Comparison of ENCODE assay signal across 32 cellular contexts in genomic region chr10:103207141-103207540, GRCh38. TPM values are rescaled to one million over a fixed set of nuclear protein-coding genes. Genes with fewer than 3 reads are reported as not detected.
"Had no signal": no experiment of that assay in that cellular context is flagged by ENCODE, and none has a peak within 500 bp of the region (broad histone marks: within the 10 kb centered on the region; RNA-seq: fewer than 3 reads in every experiment).

No MANE protein-coding gene starts in this region.

- H3K27ac ChIP-seq: ascending aorta, gastroesophageal sphincter, hepatocyte, left ventricle myocardium inferior, parathyroid adenoma, right atrium auricular region, suprapubic skin, tibial nerve had no signal

- H3K4me1 Mint-ChIP-seq: activated naive CD4-positive, alpha-beta T cell treated with anti-CD3 and anti-CD28 coated beads, Interleukin-2, amount 10 ng/mL, durations not matched to agents 7 days and 5 days; naive B cell had no signal

- H3K9me3 ChIP-seq: ascending aorta, right atrium auricular region, suprapubic skin had no signal

- H3K4me3 ChIP-seq: ascending aorta, gastroesophageal sphincter, hepatocyte, left ventricle myocardium inferior, lung, right atrium auricular region, smooth muscle cell, suprapubic skin, tibial nerve had no signal

- H3K9me3 Mint-ChIP-seq: activated naive CD8-positive, alpha-beta T cell treated with anti-CD3 and anti-CD28 coated beads, Interleukin-2, amount 10 ng/mL, durations not matched to agents 7 days and 5 days; activated T-cell treated with anti-CD3 and anti-CD28 coated beads, Interleukin-2, amount 50 U/mL, for 24 hours; neural crest cell had no signal

- H3K4me3 Mint-ChIP-seq: activated naive CD4-positive, alpha-beta T cell treated with anti-CD3 and anti-CD28 coated beads, Interleukin-2, amount 10 ng/mL, durations not matched to agents 7 days and 5 days; activated naive CD8-positive, alpha-beta T cell treated with anti-CD3 and anti-CD28 coated beads, Interleukin-2, amount 10 ng/mL, durations not matched to agents 7 days and 5 days; activated T-cell treated with anti-CD3 and anti-CD28 coated beads, Interleukin-2, amount 50 U/mL, for 24 hours; effector memory CD8-positive, alpha-beta T cell; naive B cell; neural crest cell had no signal

- H3K27me3 ChIP-seq: ascending aorta, gastroesophageal sphincter, hepatocyte, right atrium auricular region, suprapubic skin, tibial nerve had no signal

- H3K4me2 ChIP-seq: hepatocyte, smooth muscle cell had no signal

- H2AFZ ChIP-seq: hepatocyte, parathyroid adenoma had no signal

- DNase-seq: activated CD4-positive, alpha-beta T cell treated with anti-CD3 and anti-CD28 coated beads for 4 hours; activated CD4-positive, alpha-beta T cell treated with anti-CD3 and anti-CD28 coated beads, Interleukin-2, amount 50 U/mL, for 48 hours; activated CD8-positive, alpha-beta memory T cell treated with anti-CD3 and anti-CD28 coated beads, Interleukin-2, amount 50 U/mL, for 4 hours; activated gamma-delta T cell; activated naive CD4-positive, alpha-beta T cell treated with anti-CD3 and anti-CD28 coated beads, Interleukin-2, amount 10 ng/mL, durations not matched to agents 7 days and 5 days; activated naive CD8-positive, alpha-beta T cell treated with anti-CD3 and anti-CD28 coated beads, Interleukin-2, amount 10 ng/mL, durations not matched to agents 7 days and 5 days; activated T-cell treated with anti-CD3 and anti-CD28 coated beads, Interleukin-2, amount 50 U/mL, for 24 hours; cortex of kidney; effector memory CD8-positive, alpha-beta T cell; left ventricle myocardium inferior; naive B cell; occipital lobe; stimulated activated CD4-positive, alpha-beta T cell treated with anti-CD3 and anti-CD28 coated beads, Interleukin-15, amount 100 ng/mL, for 24 hours; stimulated activated CD4-positive, alpha-beta T cell treated with anti-CD3 and anti-CD28 coated beads, Interleukin-2, amount 100 ng/mL, for 24 hours; stimulated activated naive CD4-positive, alpha-beta T cell had no signal

- H3K36me3 ChIP-seq: ascending aorta, gastroesophageal sphincter, left ventricle myocardium inferior, right atrium auricular region, suprapubic skin, tibial nerve had no signal

- ATAC-seq: effector memory CD8-positive, alpha-beta T cell; gastroesophageal sphincter had no signal

- H3K79me2 ChIP-seq: hepatocyte, parathyroid adenoma had no signal

- H3K27me3 Mint-ChIP-seq: brain had no signal

- H3K9ac ChIP-seq: parathyroid adenoma had no signal

- H3K4me1 ChIP-seq: ascending aorta, gastroesophageal sphincter, left ventricle myocardium inferior, parathyroid adenoma, right atrium auricular region, suprapubic skin, tibial nerve had no signal

- H3K36me3 Mint-ChIP-seq: activated naive CD4-positive, alpha-beta T cell treated with anti-CD3 and anti-CD28 coated beads, Interleukin-2, amount 10 ng/mL, durations not matched to agents 7 days and 5 days; activated naive CD8-positive, alpha-beta T cell treated with anti-CD3 and anti-CD28 coated beads, Interleukin-2, amount 10 ng/mL, durations not matched to agents 7 days and 5 days; brain had no signal

- H3K27ac Mint-ChIP-seq: activated naive CD4-positive, alpha-beta T cell treated with anti-CD3 and anti-CD28 coated beads, Interleukin-2, amount 10 ng/mL, durations not matched to agents 7 days and 5 days; activated naive CD8-positive, alpha-beta T cell treated with anti-CD3 and anti-CD28 coated beads, Interleukin-2, amount 10 ng/mL, durations not matched to agents 7 days and 5 days; activated T-cell treated with anti-CD3 and anti-CD28 coated beads, Interleukin-2, amount 50 U/mL, for 24 hours; effector memory CD8-positive, alpha-beta T cell had no signal

RNA-seq across cellular contexts. Expression of gene RPEL1, which starts 38.5 kb away (rescaled TPM):
- total RNA-seq: activated naive CD8-positive, alpha-beta T cell treated with anti-CD3 and anti-CD28 coated beads, Interleukin-2, amount 10 ng/mL, durations not matched to agents 7 days and 5 days; ascending aorta; cardiac septum; chondrocyte; endothelial cell of umbilical vein; gastroesophageal sphincter; left ventricle myocardium inferior; lung; mesenteric fat pad; neural crest cell; right atrium auricular region; smooth muscle cell; suprapubic skin; T-helper 1 cell treated with Interleukin-12 subunit alpha and Interleukin-12 subunit beta and Interleukin-4 antibody, amounts not matched to agents 30 ng/mL and 1 ng/mL, for 36 hours; tibial nerve; urinary bladder had no signal
- polyA plus RNA-seq: hepatocyte, lung, smooth muscle cell had no signal
